Comparison of ENCODE assay signal across 11 cellular contexts in genomic region chr10:69474688-69475432, GRCh38. TPM values are rescaled to one million over a fixed set of nuclear protein-coding genes. Genes with fewer than 3 reads are reported as not detected.
DNase-seq lines count a peak whose midpoint lies in the region; ATAC-seq, FAIRE-seq and TF ChIP-seq lines count a peak whose summit lies in the region.
"Had no signal": no experiment of that assay in that cellular context is flagged by ENCODE, and none has a peak within 500 bp of the region (broad histone marks: within the 10 kb centered on the region; RNA-seq: fewer than 3 reads in every experiment).

No MANE protein-coding gene starts in this region.

- no peak for FAIRE-seq in A549 (lab: Jason Lieb, UNC)

- ATAC-seq in A549, result peak; percentile 67 to 79
- ATAC-seq in Panc1, result peak; percentile 54
- ATAC-seq in GM18511 (IDR thresholded peaks at IDR 0.05; ENCODE audit: unreplicated experiment), result no peak
- no peak for ATAC-seq in HG02885 (IDR thresholded peaks at IDR 0.05; ENCODE audit: poor library complexity, unreplicated experiment)
- ATAC-seq in HG02798 (IDR thresholded peaks at IDR 0.05; ENCODE audit: poor library complexity, unreplicated experiment), result no peak

- H3K9me3 ChIP-seq in A549 (no peaks in the 10 kb centered on the region), Panc1 (ENCODE audit: control insufficient read depth, insufficient read depth, low read depth, low read length) (no peaks in the 10 kb centered on the region), esophagus muscularis mucosa (no peaks in the 10 kb centered on the region), neuronal stem cell (replicated peaks in 1 of 2; ENCODE audit: control insufficient read depth in 2 of 2, insufficient read depth in 1 of 2, low read depth in 1 of 2, low read length in 2 of 2) (no peaks in the 10 kb centered on the region)

- no peak overlapping the region for H2BK5ac ChIP-seq in neuronal stem cell (ENCODE audit: low read length)

- no peak overlapping the region for H2BK15ac ChIP-seq in neuronal stem cell (ENCODE audit: low read length)

- H3K23ac ChIP-seq in neuronal stem cell (ENCODE audit: low read depth, low read length, poor library complexity), result no peak overlapping the region

- intact Hi-C loops in Panc1 (cut with micrococcal nuclease; ENCODE audit: unreplicated experiment), result no loop called here
- intact Hi-C loops in esophagus muscularis mucosa (cut with DNase I), result no loop called here

- in situ Hi-C loops in Panc1 (cut with HindIII; ENCODE audit: low pct_unique_long_range_greater_than_20kb, low sequenced_read_pairs), result no loop called here

- H3K27me3 ChIP-seq in Panc1 (ENCODE audit: control insufficient read depth, insufficient read depth, low read length) (no peaks in the 10 kb centered on the region), esophagus muscularis mucosa (no peaks in the 10 kb centered on the region), neuronal stem cell (ENCODE audit: control insufficient read depth in 3 of 3, insufficient read depth in 3 of 3, low read depth in 1 of 3, low read length in 3 of 3) (peaks cover 0 to 18% (median 0%) of the 10 kb centered on the region in 3 experiments)

- POLR2A ChIA-PET in A549 (lab: Yijun Ruan, JAX), result interaction anchor here (1.0 to 1.2 kb wide), 3 partner anchors 9 to 28 kb away, joined by 3 to 4 read pairs (median 3); partner anchors contain the start of gene TSPAN15
- POLR2A ChIA-PET in Panc1 (lab: Charles Lee), result no interaction called here

- H3K27ac ChIP-seq in A549 (peak overlapping the region; percentile 84 to 88), Panc1 (ENCODE audit: low read length) (peak overlapping the region; percentile 67), esophagus muscularis mucosa (replicated peaks in 1 of 4) (peak overlapping the region; percentile 85 to 92 (median 90)), neuronal stem cell (replicated peaks; ENCODE audit: low read length) (no peak overlapping the region)
- H3K27ac ChIP-seq: WERI-Rb-1 had no signal

- H3K4me2 ChIP-seq in A549, result peak overlapping the region; percentile 88
- no peak overlapping the region for H3K4me2 ChIP-seq in neuronal stem cell (ENCODE audit: insufficient read depth, low read length, poor library complexity, severe bottlenecking)

- H4K8ac ChIP-seq in neuronal stem cell (ENCODE audit: low read depth, low read length), result no peak overlapping the region

- TF ChIP-seq POLR2A in A549 (IDR thresholded peaks at IDR 0.05; ENCODE audit: low read length), result no peak
- TF ChIP-seq POLR2A in esophagus muscularis mucosa (IDR thresholded peaks at IDR 0.05; ENCODE audit: low read depth), result no peak

- no peak overlapping the region; the same call in 2 of the 3 replicates for H3K4me3 ChIP-seq in A549
- no peak overlapping the region for H3K4me3 ChIP-seq in Panc1 (ENCODE audit: low read depth in 2 of 2, low read length in 2 of 2)
- H3K4me3 ChIP-seq in esophagus muscularis mucosa, result no peak overlapping the region
- H3K4me3 ChIP-seq in neuronal stem cell (ENCODE audit: low read length in 2 of 2), result no peak overlapping the region

- CTCF ChIA-PET in A549 (lab: Yijun Ruan, JAX), result interaction anchor here (1.0 kb wide), 1 partner anchor 440 kb away, joined by 3 read pairs; no protein-coding TSS in a partner anchor
- CTCF ChIA-PET in Panc1 (lab: Charles Lee), result no interaction called here

- WGBS in A549 (ENCODE audit: missing lambda C conversion rate), result 23% methylated on average over 9 of the region's 9 CpGs
- 34% methylated on average over 7 of the region's 9 CpGs for WGBS in esophagus muscularis mucosa
- no CpG with 5 or more reads among the region's 9 CpGs for WGBS in neuronal stem cell (ENCODE audit: extremely low coverage in 2 of 2, insufficient read length in 2 of 2, insufficient replicate concordance in 1 of 2), 2 donors

- H3K79me1 ChIP-seq in neuronal stem cell (ENCODE audit: low read depth, low read length), result no peaks in the 10 kb centered on the region

- no peak overlapping the region for H2AFZ ChIP-seq in neuronal stem cell (ENCODE audit: low read length)

- H3K14ac ChIP-seq in neuronal stem cell (ENCODE audit: low read length), result no peak overlapping the region

- H3K36me3 ChIP-seq in Panc1 (ENCODE audit: control insufficient read depth, insufficient read depth, low read length), result 0 out of 2 replicates have a peak, but pooled peaks cover 3% of the 10 kb centered on the region
- no peaks in the 10 kb centered on the region for H3K36me3 ChIP-seq in esophagus muscularis mucosa
- H3K36me3 ChIP-seq in neuronal stem cell (replicated peaks in 1 of 2; ENCODE audit: control insufficient read depth in 2 of 2, insufficient read depth in 2 of 2, low read length in 2 of 2), result no peaks in the 10 kb centered on the region
- H3K36me3 ChIP-seq: WERI-Rb-1 had no signal

- TF ChIP-seq CTCF in A549 (IDR thresholded peaks at IDR 0.05), result no peak
- no peak for TF ChIP-seq CTCF in Panc1 (IDR thresholded peaks at IDR 0.05)
- no peak for TF ChIP-seq CTCF in esophagus muscularis mucosa (IDR thresholded peaks at IDR 0.05)

- no TSS peak for BruUV-seq in Panc1 (replicated peaks; lab: Mats Ljungman, UMichigan)

- H2BK12ac ChIP-seq in neuronal stem cell (ENCODE audit: low read length), result no peak overlapping the region

- H4K91ac ChIP-seq in neuronal stem cell (ENCODE audit: low read depth, low read length, poor library complexity), result no peak overlapping the region

- H2AK5ac ChIP-seq in neuronal stem cell (ENCODE audit: low read depth, low read length), result peak overlapping the region; percentile 12

- H3K18ac ChIP-seq in neuronal stem cell (ENCODE audit: low read length), result no peak overlapping the region

- H3K9ac ChIP-seq in neuronal stem cell (ENCODE audit: low read depth, low read length, poor library complexity), result no peak overlapping the region

- DNase-seq in A549 (ENCODE audit: low read depth in 1 of 2, low spot score in 1 of 2) (peak; percentile 54 to 57), Panc1 (ENCODE audit: low read depth, low spot score) (no peak), esophagus muscularis mucosa (ENCODE audit: extremely low spot score) (no peak), neuronal stem cell (ENCODE audit: low spot score) (no peak), NAMALWA (ENCODE audit: low spot score) (no peak)
- DNase-seq: WERI-Rb-1 had no signal

- H3K4ac ChIP-seq in neuronal stem cell (ENCODE audit: low read length), result no peak overlapping the region

- TF ChIP-seq EP300 in A549 (IDR thresholded peaks at IDR 0.05) (no peak), esophagus muscularis mucosa (IDR thresholded peaks at IDR 0.05) (no peak)

- H2BK120ac ChIP-seq in neuronal stem cell (ENCODE audit: low read depth, low read length), result no peak overlapping the region

- TF ChIP-seq RAD21 in A549 (conservative IDR thresholded peaks at IDR 0.05 in 1 of 2, IDR thresholded peaks at IDR 0.05 in 1 of 2), result no peak

- H3K4me1 ChIP-seq in A549, result peaks cover 49% of the 10 kb centered on the region
- H3K4me1 ChIP-seq in Panc1 (ENCODE audit: control insufficient read depth, insufficient read depth, low read length), result peaks cover 59% of the 10 kb centered on the region
- peaks cover 60 to 100% (median 93%) of the 10 kb centered on the region in 4 donors for H3K4me1 ChIP-seq in esophagus muscularis mucosa
- peaks cover 0 to 5% of the 10 kb centered on the region in 2 donors for H3K4me1 ChIP-seq in neuronal stem cell (ENCODE audit: control insufficient read depth in 2 of 2, insufficient read depth in 1 of 2, low read depth in 1 of 2, low read length in 2 of 2)

TF ChIP-seq in A549, 52 proteins besides CTCF, POLR2A, EP300 and RAD21:
- TF ChIP-seq JUNB (IDR thresholded peaks at IDR 0.05) (0 out of 2 replicates have a peak, but pooled peaks have one; percentile 20), CHD4 (IDR thresholded peaks at IDR 0.05; ENCODE audit: borderline replicate concordance) (no peak), GATA3 (IDR thresholded peaks at IDR 0.05; ENCODE audit: borderline replicate concordance) (no peak), FOSL2 (IDR thresholded peaks at IDR 0.05) (0 out of 2 replicates have a peak, but pooled peaks have one; percentile 19), FOSL2 (CRISPR knock-in tag; IDR thresholded peaks at IDR 0.05) (peak; percentile 31; the same call in 1 of the 2 replicates)

RNA-seq across cellular contexts. Expression of gene TSPAN15, which starts 23.6 kb away (rescaled TPM):
- polyA plus RNA-seq in A549 (2011; rRNA removed), result 89.0 and 89.6 TPM in 2 replicates
- polyA plus RNA-seq in A549 (2012; cell fraction: cytosol; rRNA removed), result 159 and 209 TPM in 2 replicates
- 211 and 234 TPM in 2 replicates for polyA plus RNA-seq in A549 (2012; cell fraction: nucleus; rRNA removed)
- polyA plus RNA-seq in A549 (2017; fragmentation: RNase III; extraction: RNeasy Plus Mini Kit Qiagen cat#74134 plus additional on column Dnase treatment), result 49.3 to 60.2 TPM (median 54.4 TPM) in 3 replicates
- polyA minus RNA-seq in A549 (2011; rRNA and poly(A)+ RNA removed), result 132 and 156 TPM in 2 replicates
- 199 TPM for total RNA-seq in Panc1 (2021; ENCODE audit: unreplicated experiment)
- polyA plus RNA-seq in Panc1 (2012; ENCODE audit: insufficient read length), result 415 TPM
- total RNA-seq in esophagus muscularis mucosa, result 10 to 100 TPM; 40.3 to 59.4 (median 53.5) TPM
- polyA plus RNA-seq in neuronal stem cell (2013, experiment 1 of 2), result 10.5 TPM
- 10.6 TPM for polyA plus RNA-seq in neuronal stem cell (2013, experiment 2 of 2)

RNA-seq across cellular contexts. Expression of gene TACR2, which starts 58.1 kb away (rescaled TPM):
- polyA plus RNA-seq in A549 (2011; rRNA removed), result 0.16 and 0.24 TPM in 2 replicates
- polyA plus RNA-seq in A549 (2012; cell fraction: cytosol; rRNA removed), result 0.17 and 0.21 TPM in 2 replicates
- polyA plus RNA-seq in A549 (2012; cell fraction: nucleus; rRNA removed), result 0.06 and 0.16 TPM in 2 replicates
- 0.09 to 0.21 TPM (median 0.15 TPM) in 3 replicates for polyA plus RNA-seq in A549 (2017; fragmentation: RNase III; extraction: RNeasy Plus Mini Kit Qiagen cat#74134 plus additional on column Dnase treatment)
- 0.12 and 0.19 TPM in 2 replicates for polyA minus RNA-seq in A549 (2011; rRNA and poly(A)+ RNA removed)
- total RNA-seq in Panc1 (2021; ENCODE audit: unreplicated experiment), result 0.21 TPM
- 0.94 TPM for polyA plus RNA-seq in Panc1 (2012; ENCODE audit: insufficient read length)
- 10 to 100 TPM; 51.4 to 72.6 (median 68.1) TPM for total RNA-seq in esophagus muscularis mucosa
- not detected for polyA plus RNA-seq in neuronal stem cell (2013, experiment 1 of 2)
- polyA plus RNA-seq in neuronal stem cell (2013, experiment 2 of 2), result not detected
- total RNA-seq: B cell, NCI-H460 had no signal

Comparison
In these comparisons a context has a peak if more than half of its experiments do, and no peak if none do; other contexts are left out.
1. ATAC-seq: peak in A549 (2 of 2) and Panc1 (single experiment); none in GM18511 (single experiment), HG02885 (single experiment) and HG02798 (single experiment).
2. DNase-seq: peak in A549 (2 of 2); none in Panc1 (single experiment), esophagus muscularis mucosa (single experiment), neuronal stem cell (single experiment) and NAMALWA (single experiment).
3. RNA of gene TACR2, which starts 58.1 kb away (total RNA-seq): 51.4 to 72.6 TPM in esophagus muscularis mucosa; 0.21 TPM in Panc1 (single experiment); every median in the first group is over 10 times any median in the second.